23 cellular contexts compared by ENCODE assay signal in the genomic region with DNA sequence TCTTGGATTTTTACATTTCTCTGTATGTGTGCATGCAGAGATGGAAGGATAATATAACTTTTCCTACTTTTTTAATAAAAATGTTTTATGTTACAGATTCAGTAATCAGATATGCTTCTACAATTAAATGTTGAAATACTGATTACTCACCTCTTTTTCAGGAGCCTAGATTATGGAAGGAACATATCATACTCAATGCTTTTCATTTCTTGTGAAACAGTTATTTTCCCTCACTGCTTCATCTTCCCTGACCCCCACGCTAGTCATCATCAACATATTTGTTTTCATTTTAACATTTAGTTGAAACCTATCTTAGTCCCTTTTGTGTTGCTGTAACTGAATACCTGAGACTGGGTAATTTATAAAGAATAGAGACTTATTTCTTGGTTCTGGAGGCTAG.
"Had no signal": no experiment of that assay in that cellular context is flagged by ENCODE, and none has a peak within 500 bp of the region (broad histone marks: within the 10 kb centered on the region; RNA-seq: fewer than 3 reads in every experiment).

No MANE protein-coding gene starts in this region.

- H3K36me3 Mint-ChIP-seq: type B pancreatic cell had no signal

- H3K9me3 Mint-ChIP-seq: nephron progenitor cell, type B pancreatic cell had no signal

- H3K9me3 ChIP-seq: lower lobe of right lung, prostate gland, right atrium auricular region, testis had no signal

- H3K4me3 ChIP-seq: coronary artery, heart right ventricle, lower lobe of right lung, prostate gland, right atrium auricular region, testis, tibial artery had no signal

- H3K4me1 ChIP-seq: heart right ventricle, lower lobe of right lung, prostate gland, right atrium auricular region, testis, tibial artery had no signal

- H3K27me3 ChIP-seq: heart right ventricle, right atrium auricular region, testis, tibial artery had no signal

- H3K36me3 ChIP-seq: prostate gland, right atrium auricular region had no signal

- H3K27me3 Mint-ChIP-seq: naive thymus-derived CD8-positive, alpha-beta T cell; stimulated activated memory B cell treated with anti-CD40 and anti-IgM and Interleukin-4, amounts not matched to agents 10 μg/mL and 1 μg/mL and 100 μg/mL, for 72 hours; type B pancreatic cell had no signal

- H3K27ac Mint-ChIP-seq: immature natural killer cell; naive thymus-derived CD8-positive, alpha-beta T cell; nephron progenitor cell; stimulated activated memory B cell treated with anti-CD40 and anti-IgM and Interleukin-4, amounts not matched to agents 10 μg/mL and 1 μg/mL and 100 μg/mL, for 72 hours; type B pancreatic cell had no signal

- H3K27ac ChIP-seq: coronary artery, heart right ventricle, lower lobe of right lung, prostate gland, right atrium auricular region, testis, tibial artery had no signal

- H3K4me3 Mint-ChIP-seq: immature natural killer cell; naive thymus-derived CD8-positive, alpha-beta T cell; nephron progenitor cell; stimulated activated memory B cell treated with anti-CD40 and anti-IgM and Interleukin-4, amounts not matched to agents 10 μg/mL and 1 μg/mL and 100 μg/mL, for 72 hours; type B pancreatic cell had no signal

- H3K4me1 Mint-ChIP-seq: immature natural killer cell; nephron progenitor cell; stimulated activated memory B cell treated with anti-CD40 and anti-IgM and Interleukin-4, amounts not matched to agents 10 μg/mL and 1 μg/mL and 100 μg/mL, for 72 hours had no signal

- ATAC-seq: heart right ventricle; left ventricle myocardium superior; lower lobe of right lung; naive thymus-derived CD8-positive, alpha-beta T cell; sciatic nerve; stimulated activated memory B cell treated with anti-CD40 and anti-IgM and Interleukin-4, amounts not matched to agents 10 μg/mL and 1 μg/mL and 100 μg/mL, for 72 hours; stimulated activated naive CD8-positive, alpha-beta T cell treated with anti-CD3 and anti-CD28 coated beads, Interleukin-15, Interleukin-2, amounts not matched to agents 100 U/mL and 50 U/mL, for 24 hours had no signal

- DNase-seq: dermis blood vessel endothelial cell; effector memory CD4-positive, alpha-beta T cell; foreskin melanocyte; glutamatergic neuron; heart right ventricle; hippocampal formation; immature natural killer cell; left ventricle myocardium superior; lower lobe of right lung; naive thymus-derived CD8-positive, alpha-beta T cell; nephron progenitor cell; nucleus accumbens; stimulated activated CD4-positive, alpha-beta T cell treated with anti-CD3 and anti-CD28 coated beads, Interleukin-4, amount 100 ng/mL, for 4 hours; stimulated activated naive CD8-positive, alpha-beta T cell treated with anti-CD3 and anti-CD28 coated beads, Interleukin-15, Interleukin-2, amounts not matched to agents 100 U/mL and 50 U/mL, for 24 hours; substantia nigra; testis; tibial artery had no signal
